26 cellular contexts compared by ENCODE assay signal in genomic region chr1:209624516-209625204, GRCh38. TPM values are rescaled to one million over a fixed set of nuclear protein-coding genes. Genes with fewer than 3 reads are reported as not detected.
DNase-seq lines count a peak whose midpoint lies in the region; ATAC-seq and TF ChIP-seq lines count a peak whose summit lies in the region.
"Had no signal": no experiment of that assay in that cellular context is flagged by ENCODE, and none has a peak within 500 bp of the region (broad histone marks: within the 10 kb centered on the region; RNA-seq: fewer than 3 reads in every experiment).

No MANE protein-coding gene starts in this region.

- peaks cover 0 to 5% (median 0%) of the 10 kb centered on the region in 11 experiments; a peak in 1 of 22 replicates for H3K9me3 ChIP-seq in BLaER1 treated with 17β-estradiol and CSF1 and Interleukin-3, amounts not matched to agents 10 nM and 100 nM (replicated peaks in 1 of 11)
- no peaks in the 10 kb centered on the region for H3K9me3 ChIP-seq in neutrophil
- H3K9me3 ChIP-seq: BLaER1, suprapubic skin, upper lobe of left lung had no signal

- no peak for ATAC-seq in GM21619 (IDR thresholded peaks at IDR 0.05; ENCODE audit: unreplicated experiment)
- ATAC-seq: activated CD8-positive, alpha-beta memory T cell treated with anti-CD3 and anti-CD28 coated beads, Interleukin-2, amount 10 ng/mL, durations not matched to agents 7 days and 5 days; activated T-cell treated with anti-CD3 and anti-CD28 coated beads, Interleukin-2, amount 50 U/mL, for 4 hours had no signal

- no peaks in the 10 kb centered on the region for H4K20me1 ChIP-seq in BLaER1 treated with 17β-estradiol and CSF1 and Interleukin-3, amounts not matched to agents 10 nM and 100 nM
- H4K20me1 ChIP-seq: BLaER1 had no signal

- H3K27ac ChIP-seq in BLaER1 treated with 17β-estradiol and CSF1 and Interleukin-3, amounts not matched to agents 10 nM and 100 nM = peak overlapping the region in 2 of 11 experiments; percentile 22 to 23; a peak in 2 of 22 replicates
- peak overlapping the region; percentile 65 for H3K27ac ChIP-seq in neutrophil
- H3K27ac ChIP-seq: BLaER1, brain microvascular endothelial cell, suprapubic skin had no signal

- H3K27ac Mint-ChIP-seq in HFFc6 (0 out of 2 replicates have a peak overlapping the region, but pooled peaks have one; percentile 32), brain (peak overlapping the region in 3 of 5 experiments; percentile 27 to 92 (median 31))
- H3K27ac Mint-ChIP-seq: activated CD8-positive, alpha-beta memory T cell treated with anti-CD3 and anti-CD28 coated beads, Interleukin-2, amount 10 ng/mL, durations not matched to agents 7 days and 5 days; immature natural killer cell; progenitor cell of endocrine pancreas; T-helper 1 cell treated with Interleukin-12 subunit alpha and Interleukin-12 subunit beta and Interleukin-4 antibody, amounts not matched to agents 30 μg/mL and 1 μg/mL, for 36 hours had no signal

- no peak overlapping the region for H3K9ac ChIP-seq in BLaER1 treated with 17β-estradiol and CSF1 and Interleukin-3, amounts not matched to agents 10 nM and 100 nM
- H3K9ac ChIP-seq: BLaER1 had no signal

- TF ChIP-seq CTCF in HFFc6 (IDR thresholded peaks at IDR 0.05) (no peak), brain (conservative IDR thresholded peaks at IDR 0.05) (no peak), neutrophil (IDR thresholded peaks at IDR 0.05) (no peak)

- H3K4me3 ChIP-seq in BLaER1 treated with 17β-estradiol and CSF1 and Interleukin-3, amounts not matched to agents 10 nM and 100 nM = no peak overlapping the region
- H3K4me3 ChIP-seq in neutrophil (ENCODE audit: low read depth in 1 of 2, low read length in 1 of 2) = no peak overlapping the region
- H3K4me3 ChIP-seq: BLaER1, GM12878, smooth muscle cell, suprapubic skin, upper lobe of left lung had no signal

- no peaks in the 10 kb centered on the region for H3K27me3 ChIP-seq in BLaER1 treated with 17β-estradiol and CSF1 and Interleukin-3, amounts not matched to agents 10 nM and 100 nM
- H3K27me3 ChIP-seq in neutrophil = peaks cover 6% of the 10 kb centered on the region
- H3K27me3 ChIP-seq: BLaER1, brain microvascular endothelial cell, suprapubic skin, upper lobe of left lung had no signal

- H3K4me1 Mint-ChIP-seq in HFFc6 (ENCODE audit: low read depth) (peaks cover 39% of the 10 kb centered on the region), brain (peaks cover 91% of the 10 kb centered on the region)
- H3K4me1 Mint-ChIP-seq: immature natural killer cell had no signal

- H3K27me3 Mint-ChIP-seq in HFFc6 (ENCODE audit: insufficient read depth) (peaks cover 1% of the 10 kb centered on the region), brain (no peaks in the 10 kb centered on the region)
- H3K27me3 Mint-ChIP-seq: activated CD8-positive, alpha-beta memory T cell treated with anti-CD3 and anti-CD28 coated beads, Interleukin-2, amount 10 ng/mL, durations not matched to agents 7 days and 5 days had no signal

- H3K4me1 ChIP-seq in BLaER1 treated with 17β-estradiol and CSF1 and Interleukin-3, amounts not matched to agents 10 nM and 100 nM = peaks cover 22 to 60% (median 52%) of the 10 kb centered on the region in 10 experiments
- H3K4me1 ChIP-seq in neutrophil (ENCODE audit: control insufficient read depth in 1 of 2, insufficient read depth in 1 of 2, low read depth in 1 of 2, low read length in 1 of 2) = peaks cover 20 to 38% of the 10 kb centered on the region in 2 experiments

- DNase-seq in HFFc6 (no peak), HUDEP-2 (lab: John Stamatoyannopoulos, UW; ENCODE audit: unreplicated experiment in 76 of 76) (no peak), cerebellum (ENCODE audit: low spot score) (no peak)
- DNase-seq: activated CD4-positive, alpha-beta T cell treated with anti-CD3 and anti-CD28 coated beads, Interleukin-2, amount 50 U/mL, for 4 hours; activated CD8-positive, alpha-beta memory T cell treated with anti-CD3 and anti-CD28 coated beads, Interleukin-2, amount 10 ng/mL, durations not matched to agents 7 days and 5 days; activated gamma-delta T cell treated with Interleukin-2 at 50 U/mL for 16 hours; activated T-cell treated with anti-CD3 and anti-CD28 coated beads, Interleukin-2, amount 50 U/mL, for 4 hours; brain microvascular endothelial cell; immature natural killer cell; Kasumi-1; NCI-H1694; NCI-H446 treated with DMSO at 0.1 percent for 48 hours; RPMI8226; stimulated activated naive CD4-positive, alpha-beta T cell; upper lobe of left lung had no signal

- no peaks in the 10 kb centered on the region for H3K36me3 Mint-ChIP-seq in HFFc6 (ENCODE audit: low read depth)
- no peaks in the 10 kb centered on the region for H3K36me3 Mint-ChIP-seq in brain
- H3K36me3 Mint-ChIP-seq: activated CD8-positive, alpha-beta memory T cell treated with anti-CD3 and anti-CD28 coated beads, Interleukin-2, amount 10 ng/mL, durations not matched to agents 7 days and 5 days had no signal

- H3K9me3 Mint-ChIP-seq in HFFc6 (no peaks in the 10 kb centered on the region), brain (no peaks in the 10 kb centered on the region)
- H3K9me3 Mint-ChIP-seq: activated T-cell treated with anti-CD3 and anti-CD28 coated beads, Interleukin-2, amount 50 U/mL, for 4 hours; immature natural killer cell; T-helper 1 cell treated with Interleukin-12 subunit alpha and Interleukin-12 subunit beta and Interleukin-4 antibody, amounts not matched to agents 30 μg/mL and 1 μg/mL, for 36 hours had no signal

- peaks cover 0 to 72% (median 0%) of the 10 kb centered on the region in 11 experiments; a peak in 12 of 22 replicates for H3K36me3 ChIP-seq in BLaER1 treated with 17β-estradiol and CSF1 and Interleukin-3, amounts not matched to agents 10 nM and 100 nM
- H3K36me3 ChIP-seq in neutrophil = no peaks in the 10 kb centered on the region
- H3K36me3 ChIP-seq: BLaER1, brain microvascular endothelial cell had no signal

- no peak overlapping the region for H3K4me3 Mint-ChIP-seq in HFFc6
- no peak overlapping the region for H3K4me3 Mint-ChIP-seq in brain
- H3K4me3 Mint-ChIP-seq: activated CD8-positive, alpha-beta memory T cell treated with anti-CD3 and anti-CD28 coated beads, Interleukin-2, amount 10 ng/mL, durations not matched to agents 7 days and 5 days; activated T-cell treated with anti-CD3 and anti-CD28 coated beads, Interleukin-2, amount 50 U/mL, for 4 hours; immature natural killer cell; T-helper 1 cell treated with Interleukin-12 subunit alpha and Interleukin-12 subunit beta and Interleukin-4 antibody, amounts not matched to agents 30 μg/mL and 1 μg/mL, for 36 hours had no signal

- H3K4me2 ChIP-seq in BLaER1 treated with 17β-estradiol and CSF1 and Interleukin-3, amounts not matched to agents 10 nM and 100 nM = peak overlapping the region in 9 of 11 experiments; percentile 18 to 85 (median 58); a peak in 12 of 22 replicates
- H3K4me2 ChIP-seq: BLaER1, smooth muscle cell had no signal

RNA-seq across cellular contexts. Expression of gene LAMB3, which starts 27.6 kb away (rescaled TPM):
- 10 to 100 TPM in 2 of 6 experiments, 1 to 10 TPM in 4; 8.0 to 10.3 (median 9.8) TPM for total RNA-seq in HFFc6 (2021; fragmentation: NEBNext Ultra II Directional; extraction: Animal tissue kit (Norgen Biotek cat#: 25700))
- 1.7 TPM for polyA plus RNA-seq in brain (ENCODE audit: insufficient read depth, low read depth, low replicate concordance)
- total RNA-seq in cerebellum = 1.00 TPM

RNA-seq across cellular contexts. Expression of gene CAMK1G, which starts 41.1 kb away (rescaled TPM):
- 1 to 10 TPM; 4.9 to 8.0 (median 5.9) TPM for total RNA-seq in HFFc6 (2021; fragmentation: NEBNext Ultra II Directional; extraction: Animal tissue kit (Norgen Biotek cat#: 25700))
- 16.7 TPM for polyA plus RNA-seq in brain (ENCODE audit: insufficient read depth, low read depth, low replicate concordance)
- total RNA-seq in cerebellum = 1.8 TPM
- total RNA-seq: activated CD8-positive, alpha-beta memory T cell treated with anti-CD3 and anti-CD28 coated beads, Interleukin-2, amount 10 ng/mL, durations not matched to agents 7 days and 5 days; GM12878; OCI-LY7 had no signal
- polyA plus RNA-seq: immature natural killer cell, smooth muscle cell had no signal

RNA-seq across cellular contexts. Expression of gene G0S2, which starts 50.6 kb away (rescaled TPM):
- 1 to 10 TPM; 1.7 to 2.6 (median 1.9) TPM for total RNA-seq in HFFc6 (2021; fragmentation: NEBNext Ultra II Directional; extraction: Animal tissue kit (Norgen Biotek cat#: 25700))
- polyA plus RNA-seq in brain (ENCODE audit: insufficient read depth, low read depth, low replicate concordance) = 3.5 TPM
- 1.2 TPM for total RNA-seq in cerebellum
- total RNA-seq: OCI-LY7 had no signal
